In genomic region chr16:30760577-30761426, GRCh38 we compare ENCODE assay signal across 8 cellular contexts. TPM values are rescaled to one million over a fixed set of nuclear protein-coding genes. Genes with fewer than 3 reads are reported as not detected.
DNase-seq lines count a peak whose midpoint lies in the region; ATAC-seq and TF ChIP-seq lines count a peak whose summit lies in the region.

No MANE protein-coding gene starts in this region.

- H3K9me3 ChIP-seq in RWPE2 (ENCODE audit: severe bottlenecking) = no peaks in the 10 kb centered on the region

- H3K4me1 ChIP-seq in RWPE2 (ENCODE audit: insufficient read depth, poor library complexity, severe bottlenecking) = peaks cover 10% of the 10 kb centered on the region

- peaks cover 20% of the 10 kb centered on the region for H3K4me1 Mint-ChIP-seq in progenitor cell of endocrine pancreas (ENCODE audit: low read depth)

- no peaks in the 10 kb centered on the region for H3K27me3 ChIP-seq in RWPE2 (ENCODE audit: insufficient read depth, poor library complexity, severe bottlenecking)

- DNase-seq in RWPE2 (ENCODE audit: low spot score) (no peak), fibroblast of mammary gland (ENCODE audit: low read depth) (peak; percentile 13), progenitor cell of endocrine pancreas (ENCODE audit: low spot score, unreplicated experiment) (no peak), GM03348 (ENCODE audit: low spot score) (no peak), epidermal melanocyte (ENCODE audit: insufficient read length, low spot score) (no peak), NCI-H1417 treated with DMSO at 0.1 percent for 48 hours (lab: John Stamatoyannopoulos, UW) (no peak)

- peak overlapping the region; percentile 96 for H3K27ac Mint-ChIP-seq in progenitor cell of endocrine pancreas

- ATAC-seq in RWPE2 (ENCODE audit: low read depth) (no peak), GM21717 (IDR thresholded peaks at IDR 0.05; ENCODE audit: unreplicated experiment) (no peak)

- peaks cover 41% of the 10 kb centered on the region for H3K36me3 ChIP-seq in RWPE2 (ENCODE audit: low read depth)

- no peaks in the 10 kb centered on the region for H3K9me3 Mint-ChIP-seq in progenitor cell of endocrine pancreas (ENCODE audit: low read depth)

- H3K27ac ChIP-seq in RWPE2 (ENCODE audit: poor library complexity, severe bottlenecking) = peak overlapping the region; percentile 54

- H3K4me3 ChIP-seq in GM12875 (ENCODE audit: low read depth, low read length) (peak overlapping the region; percentile 80), RWPE2 (ENCODE audit: severe bottlenecking) (peak overlapping the region; percentile 70), fibroblast of mammary gland (ENCODE audit: control insufficient read depth, low read depth, low read length) (peak overlapping the region; percentile 92)

- no peaks in the 10 kb centered on the region for H3K27me3 Mint-ChIP-seq in progenitor cell of endocrine pancreas

- H3K4me3 Mint-ChIP-seq in progenitor cell of endocrine pancreas (ENCODE audit: low read depth) = peak overlapping the region; percentile 90

- TF ChIP-seq CTCF in GM12875 (IDR thresholded peaks at IDR 0.05; ENCODE audit: borderline replicate concordance, insufficient read depth, low read depth, low read length) (no peak), RWPE2 (IDR thresholded peaks at IDR 0.05; ENCODE audit: poor library complexity, severe bottlenecking) (no peak), fibroblast of mammary gland (conservative IDR thresholded peaks at IDR 0.05; ENCODE audit: control insufficient read depth, insufficient read depth, low read depth, low read length) (no peak), progenitor cell of endocrine pancreas (IDR thresholded peaks at IDR 0.05; ENCODE audit: unreplicated experiment) (no peak)

- H3K36me3 Mint-ChIP-seq in progenitor cell of endocrine pancreas (ENCODE audit: insufficient read depth) = peaks cover 7% of the 10 kb centered on the region

RNA-seq across cellular contexts. Expression of gene CFAP119, which starts 1.1 kb away (rescaled TPM):
- total RNA-seq in progenitor cell of endocrine pancreas = 19.3 and 22.2 TPM in 2 replicates

RNA-seq across cellular contexts. Expression of gene RNF40, which starts 1.3 kb away (rescaled TPM):
- 137 and 155 TPM in 2 replicates for total RNA-seq in progenitor cell of endocrine pancreas

RNA-seq across cellular contexts. Expression of gene PHKG2, which starts 12.6 kb away (rescaled TPM):
- 53.5 and 61.8 TPM in 2 replicates for total RNA-seq in progenitor cell of endocrine pancreas

RNA-seq across cellular contexts. Expression of gene ZNF629, which starts 26.2 kb away (rescaled TPM):
- 33.0 and 35.0 TPM in 2 replicates for total RNA-seq in progenitor cell of endocrine pancreas
